ENCODE assay signal across 25 cellular contexts in the genomic region with DNA sequence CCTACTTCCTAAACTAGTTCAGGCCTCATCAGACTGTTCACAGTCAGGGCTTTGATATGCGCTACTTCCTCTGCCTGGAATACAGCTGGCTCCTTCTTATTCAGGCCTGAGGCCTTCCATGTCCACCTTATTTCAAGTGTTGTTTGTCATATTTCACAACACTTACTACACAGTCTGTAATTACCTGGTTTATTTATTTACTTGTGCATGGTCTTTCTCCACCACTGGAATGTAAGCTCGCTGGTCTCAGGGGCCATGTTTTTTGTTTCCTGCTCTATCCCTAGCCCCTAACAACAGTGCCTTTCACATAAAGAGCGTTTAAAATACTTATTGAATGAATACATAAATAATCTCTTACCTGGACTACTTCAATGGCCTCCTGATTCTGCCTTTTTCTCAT. TPM values are rescaled to one million over a fixed set of nuclear protein-coding genes. Genes with fewer than 3 reads are reported as not detected.
A peak's percentile ranks its signal among the peaks of the same experiment; 100 is the strongest.
DNase-seq lines count a peak whose midpoint lies in the region; ATAC-seq and TF ChIP-seq lines count a peak whose summit lies in the region.
"Had no signal": no experiment of that assay in that cellular context is flagged by ENCODE, and none has a peak within 500 bp of the region (broad histone marks: within the 10 kb centered on the region; RNA-seq: fewer than 3 reads in every experiment).

No MANE protein-coding gene starts in this region.

- H2BK12ac ChIP-seq in H9 (ENCODE audit: insufficient read length, low read depth, low read length): no peak overlapping the region

- H3K9me3 Mint-ChIP-seq in H9 (peaks cover 0 to 5% of the 10 kb centered on the region in 2 experiments; a peak in 3 of 5 replicates), nephron progenitor cell (peaks cover 6% of the 10 kb centered on the region), CD14-positive monocyte (peaks cover 0 to 5% (median 0%) of the 10 kb centered on the region in 7 donors)
- no peaks in the 10 kb centered on the region for H3K9me3 Mint-ChIP-seq in activated T-cell treated with anti-CD3 and anti-CD28 coated beads, Interleukin-2, amount 50 U/mL, for 4 hours
- H3K9me3 Mint-ChIP-seq: CD4-positive, alpha-beta T cell had no signal

- H3K4me3 Mint-ChIP-seq in H9 (peak overlapping the region in 1 of 2 experiments; percentile 16; a peak in 1 of 5 replicates), nephron progenitor cell (no peak overlapping the region), CD14-positive monocyte (no peak overlapping the region)
- H3K4me3 Mint-ChIP-seq in activated T-cell treated with anti-CD3 and anti-CD28 coated beads, Interleukin-2, amount 50 U/mL, for 4 hours: no peak overlapping the region
- H3K4me3 Mint-ChIP-seq: CD4-positive, alpha-beta T cell; stimulated activated naive B cell treated with anti-CD40 and anti-IgM and Interleukin-4, amounts not matched to agents 10 μg/mL and 1 μg/mL and 100 μg/mL, for 72 hours; T-helper 17 cell had no signal

- no peaks in the 10 kb centered on the region for H3K23me2 ChIP-seq in H9 (ENCODE audit: insufficient read length, low read depth, low read length, poor library complexity, severe bottlenecking)

- no peak overlapping the region for H4K5ac ChIP-seq in H9 (ENCODE audit: insufficient read length, low read depth, low read length)

- H3K27ac Mint-ChIP-seq in H9: peak overlapping the region; percentile 47 to 95 (median 93)
- peak overlapping the region; percentile 26 for H3K27ac Mint-ChIP-seq in nephron progenitor cell
- no peak overlapping the region for H3K27ac Mint-ChIP-seq in CD14-positive monocyte
- H3K27ac Mint-ChIP-seq: CD4-positive, alpha-beta T cell; stimulated activated naive B cell treated with anti-CD40 and anti-IgM and Interleukin-4, amounts not matched to agents 10 μg/mL and 1 μg/mL and 100 μg/mL, for 72 hours; T-helper 17 cell had no signal

- DNase-seq in H9: no peak
- peak; percentile 22 for DNase-seq in NCI-H2227 (lab: John Stamatoyannopoulos, UW; ENCODE audit: unreplicated experiment)
- peak; percentile 8 for DNase-seq in fibroblast of gingiva (ENCODE audit: low read depth)
- DNase-seq in nephron progenitor cell: no peak
- no peak for DNase-seq in activated T-cell treated with anti-CD3 and anti-CD28 coated beads, Interleukin-2, amount 50 U/mL, for 4 hours
- DNase-seq in occipital lobe (lab: John Stamatoyannopoulos, UW): no peak
- no peak for DNase-seq in anterior cingulate cortex (lab: John Stamatoyannopoulos, UW)
- DNase-seq in CD14-positive monocyte (ENCODE audit: low spot score): no peak
- DNase-seq: activated CD4-positive, alpha-beta T cell treated with anti-CD3 and anti-CD28 coated beads, Interleukin-2, amount 50 U/mL, for 48 hours; activated effector memory CD4-positive, alpha-beta T cell treated with anti-CD3 and anti-CD28 coated beads, Interleukin-2, amount 50 U/mL, for 16 hours; CD4-positive, alpha-beta T cell; left ventricle myocardium superior; mucosa of descending colon; NCI-H1092 treated with DMSO at 0.1 percent for 48 hours; NCI-H2081; NCI-H524; small intestine; stimulated activated naive B cell treated with anti-CD40 and anti-IgM and Interleukin-4, amounts not matched to agents 10 μg/mL and 1 μg/mL and 100 μg/mL, for 72 hours; T-helper 17 cell had no signal

- no peak overlapping the region for H2BK15ac ChIP-seq in H9 (ENCODE audit: low read depth, low read length)

- no peaks in the 10 kb centered on the region for H4K20me1 ChIP-seq in H9 (ENCODE audit: control insufficient read depth, insufficient read depth, insufficient read length)

- WGBS in H9 (ENCODE audit: extremely low coverage, insufficient read length, low lambda C conversion rate): no CpG with 5 or more reads among the region's 3 CpGs

- no peak overlapping the region for H3K14ac ChIP-seq in H9 (ENCODE audit: insufficient read depth, low read length)

- no peak overlapping the region for H3K56ac ChIP-seq in H9 (ENCODE audit: insufficient read length, low read depth, low read length)

- no peak overlapping the region for H3K23ac ChIP-seq in H9 (ENCODE audit: insufficient read length, low read depth, low read length)

- no peak overlapping the region for H2BK20ac ChIP-seq in H9 (ENCODE audit: low read depth, low read length, poor library complexity, severe bottlenecking)

- H3K36me3 Mint-ChIP-seq in H9 (ENCODE audit: insufficient read depth in 1 of 3, low read depth in 3 of 3): peaks cover 6 to 7% (median 6%) of the 10 kb centered on the region in 3 experiments; a peak in 6 of 7 replicates
- H3K36me3 Mint-ChIP-seq in nephron progenitor cell (ENCODE audit: low read depth): peaks cover 14% of the 10 kb centered on the region
- peaks cover 2% of the 10 kb centered on the region for H3K36me3 Mint-ChIP-seq in activated T-cell treated with anti-CD3 and anti-CD28 coated beads, Interleukin-2, amount 50 U/mL, for 4 hours (ENCODE audit: insufficient read depth)
- no peaks in the 10 kb centered on the region for H3K36me3 Mint-ChIP-seq in CD14-positive monocyte

- H3K4ac ChIP-seq in H9 (ENCODE audit: low read depth, low read length): no peak overlapping the region

- H3K18ac ChIP-seq in H9 (ENCODE audit: insufficient read length, low read depth, low read length): no peak overlapping the region

- no peak for ATAC-seq in activated T-cell treated with anti-CD3 and anti-CD28 coated beads, Interleukin-2, amount 50 U/mL, for 4 hours
- ATAC-seq: HCT116; left ventricle myocardium superior; mucosa of descending colon; stimulated activated naive B cell treated with anti-CD40 and anti-IgM and Interleukin-4, amounts not matched to agents 10 μg/mL and 1 μg/mL and 100 μg/mL, for 72 hours; T-helper 17 cell had no signal

- H3K9ac ChIP-seq in H9 (ENCODE audit: extremely low read depth, insufficient read length, low read length): no peak overlapping the region

- peak overlapping the region; percentile 33 for H2BK5ac ChIP-seq in H9 (ENCODE audit: insufficient read length, low read length)

- H3K4me1 ChIP-seq in H9 (ENCODE audit: insufficient read depth, low read length): peaks cover 5% of the 10 kb centered on the region; the same call in 1 of the 2 replicates

- H3K79me1 ChIP-seq in H9 (ENCODE audit: insufficient read depth, low read depth, low read length, poor library complexity, severe bottlenecking): no peaks in the 10 kb centered on the region

- H3K27me3 ChIP-seq in H9 (ENCODE audit: insufficient read depth, low read length): no peaks in the 10 kb centered on the region
- H3K27me3 ChIP-seq: neutrophil had no signal

- TF ChIP-seq CTCF in H9 (conservative IDR thresholded peaks at IDR 0.05) (no peak), nephron progenitor cell (IDR thresholded peaks at IDR 0.05) (no peak), CD14-positive monocyte (IDR thresholded peaks at IDR 0.05) (no peak)

- H2BK120ac ChIP-seq in H9 (ENCODE audit: low read depth, low read length, poor library complexity, severe bottlenecking): no peak overlapping the region

- no peak overlapping the region for H4K91ac ChIP-seq in H9 (ENCODE audit: insufficient read length, low read depth, low read length)

- peaks cover 24 to 26% of the 10 kb centered on the region in 2 experiments for H3K4me1 Mint-ChIP-seq in H9
- H3K4me1 Mint-ChIP-seq in nephron progenitor cell: peaks cover 6% of the 10 kb centered on the region
- peaks cover 9% of the 10 kb centered on the region for H3K4me1 Mint-ChIP-seq in activated T-cell treated with anti-CD3 and anti-CD28 coated beads, Interleukin-2, amount 50 U/mL, for 4 hours (ENCODE audit: low read depth)
- H3K4me1 Mint-ChIP-seq in CD14-positive monocyte: peaks cover 13% of the 10 kb centered on the region
- H3K4me1 Mint-ChIP-seq: stimulated activated naive B cell treated with anti-CD40 and anti-IgM and Interleukin-4, amounts not matched to agents 10 μg/mL and 1 μg/mL and 100 μg/mL, for 72 hours had no signal

- H3T11ph ChIP-seq in H9 (ENCODE audit: low read length): no peak overlapping the region

- no peak overlapping the region for H2AFZ ChIP-seq in H9 (ENCODE audit: low read length)

- H3K9me3 ChIP-seq in H9 (ENCODE audit: control insufficient read depth, low read depth, low read length): no peaks in the 10 kb centered on the region
- H3K9me3 ChIP-seq: mucosa of descending colon, neutrophil, thoracic aorta had no signal

- peak overlapping the region; percentile 4 for H3K4me2 ChIP-seq in H9 (ENCODE audit: insufficient read depth, insufficient read length, low read length)

- intact Hi-C loops in CD14-positive monocyte (cut with micrococcal nuclease): loop anchor here in 1 of 2 donors (10.0 kb wide), 1 partner anchor 541 kb away; a partner anchor contains a TSS

- H2AK5ac ChIP-seq in H9 (ENCODE audit: insufficient read length, low read length): no peak overlapping the region

- no peaks in the 10 kb centered on the region for H3K27me3 Mint-ChIP-seq in H9 (ENCODE audit: low read depth)
- no peaks in the 10 kb centered on the region for H3K27me3 Mint-ChIP-seq in nephron progenitor cell (ENCODE audit: low read depth, poor library complexity)
- no peaks in the 10 kb centered on the region for H3K27me3 Mint-ChIP-seq in activated T-cell treated with anti-CD3 and anti-CD28 coated beads, Interleukin-2, amount 50 U/mL, for 4 hours (ENCODE audit: low read depth)
- peaks cover 0 to 4% (median 3%) of the 10 kb centered on the region in 3 donors for H3K27me3 Mint-ChIP-seq in CD14-positive monocyte (ENCODE audit: low read depth in 3 of 3)
- H3K27me3 Mint-ChIP-seq: brain; CD4-positive, alpha-beta T cell; stimulated activated naive B cell treated with anti-CD40 and anti-IgM and Interleukin-4, amounts not matched to agents 10 μg/mL and 1 μg/mL and 100 μg/mL, for 72 hours; T-helper 17 cell had no signal

- peak overlapping the region; percentile 41 for H3K27ac ChIP-seq in H9 (ENCODE audit: insufficient read length, low read depth, low read length)
- H3K27ac ChIP-seq: coronary artery, neutrophil, thoracic aorta, VCaP had no signal

- H4K8ac ChIP-seq in H9 (replicated peaks; ENCODE audit: insufficient read length, low read depth, low read length): no peak overlapping the region

- H3K79me2 ChIP-seq in H9 (ENCODE audit: insufficient read depth, low read length): peaks cover under 1% of the 10 kb centered on the region; the same call in 1 of the 2 replicates

RNA-seq across cellular contexts. Expression of a gene that starts 4.6 kb away (rescaled TPM):
- 89.8 and 90.6 TPM in 2 replicates for total RNA-seq in H9 (2021)
- total RNA-seq in activated T-cell treated with anti-CD3 and anti-CD28 coated beads, Interleukin-2, amount 50 U/mL, for 4 hours: 100 to 1,000 TPM; 104 to 109 (median 106) TPM
- 38.4 TPM for total RNA-seq in occipital lobe
- polyA plus RNA-seq in CD14-positive monocyte: 10 to 100 TPM; 38.4 to 55.5 TPM

RNA-seq across cellular contexts. Expression of a gene that starts 44.5 kb away (rescaled TPM):
- total RNA-seq in H9 (2021) (25.8 and 30.9 TPM in 2 replicates), occipital lobe (15.8 TPM)
- total RNA-seq in activated T-cell treated with anti-CD3 and anti-CD28 coated beads, Interleukin-2, amount 50 U/mL, for 4 hours: 10 to 100 TPM; 29.8 to 35.4 (median 32.6) TPM
- polyA plus RNA-seq in CD14-positive monocyte: 1 to 10 TPM; 6.3 to 7.5 TPM

RNA-seq across cellular contexts. Expression of a gene that starts 50.1 kb away (rescaled TPM):
- total RNA-seq in H9 (2021) (45.0 and 45.5 TPM in 2 replicates), occipital lobe (23.6 TPM)
- total RNA-seq in activated T-cell treated with anti-CD3 and anti-CD28 coated beads, Interleukin-2, amount 50 U/mL, for 4 hours: under 1 TPM; 0.19 to 0.78 (median 0.32) TPM
- under 1 TPM in 1 of 2 donors, not detected in 1; 0.42 TPM for polyA plus RNA-seq in CD14-positive monocyte
- total RNA-seq: T-helper 17 cell had no signal

Comparison
In these comparisons a context has a peak if more than half of its experiments do, and no peak if none do; other contexts are left out.
1. DNase-seq: peak in NCI-H2227 (single experiment) and fibroblast of gingiva (single experiment); none in H9 (single experiment), nephron progenitor cell (single experiment), activated T-cell treated with anti-CD3 and anti-CD28 coated beads, Interleukin-2, amount 50 U/mL, for 4 hours (single experiment), occipital lobe (single experiment), anterior cingulate cortex (0 of 58) and CD14-positive monocyte (single experiment).
2. H3K27ac Mint-ChIP-seq: peak in H9 (3 of 3) and nephron progenitor cell (single experiment); none in CD14-positive monocyte (0 of 7).
3. RNA of a gene that starts 50.1 kb away (total RNA-seq): 45.0 to 45.5 TPM in H9 and 23.6 TPM in occipital lobe (single experiment); 0.19 to 0.78 TPM in activated T-cell treated with anti-CD3 and anti-CD28 coated beads, Interleukin-2, amount 50 U/mL, for 4 hours; every median in the first group is over 10 times any median in the second.